Comparison of ENCODE assay signal across 8 cellular contexts in genomic region chr3:49930922-49931321, GRCh38. TPM values are rescaled to one million over a fixed set of nuclear protein-coding genes. Genes with fewer than 3 reads are reported as not detected.
A peak's percentile ranks its signal among the peaks of the same experiment; 100 is the strongest.
DNase-seq lines count a peak whose midpoint lies in the region; ATAC-seq and TF ChIP-seq lines count a peak whose summit lies in the region.

No MANE protein-coding gene starts in this region.

- no peak for DNase-seq in CD8-positive, alpha-beta memory T cell
- DNase-seq in H9 = peak; percentile 89
- DNase-seq in RPMI7951 (ENCODE audit: low read depth) = peak; percentile 53
- peak; percentile 93 for DNase-seq in mesendoderm
- DNase-seq in NCI-H774 (lab: John Stamatoyannopoulos, UW) = no peak
- no peak for DNase-seq in activated effector memory CD4-positive, alpha-beta T cell treated with anti-CD3 and anti-CD28 coated beads, Interleukin-2, amount 50 U/mL, for 16 hours
- DNase-seq in activated naive CD4-positive, alpha-beta T cell treated with Interleukin-2 at 50 U/mL for 16 hours = no peak

- H3K27ac Mint-ChIP-seq in CD8-positive, alpha-beta memory T cell = peak overlapping the region; percentile 6 to 87 (median 24)
- peak overlapping the region; percentile 55 to 80 (median 67); a peak in 5 of 7 replicates for H3K27ac Mint-ChIP-seq in H9

- no peak overlapping the region for H2BK120ac ChIP-seq in H9 (ENCODE audit: low read depth, low read length, poor library complexity, severe bottlenecking)
- no peak overlapping the region for H2BK120ac ChIP-seq in mesendoderm (ENCODE audit: low read depth, low read length)

- peak overlapping the region in 6 of 7 donors; percentile 29 to 69 (median 52) for H3K4me3 Mint-ChIP-seq in CD8-positive, alpha-beta memory T cell
- H3K4me3 Mint-ChIP-seq in H9 = peak overlapping the region in 1 of 2 experiments; percentile 62; a peak in 2 of 5 replicates

- ATAC-seq in GM19397 (IDR thresholded peaks at IDR 0.05; ENCODE audit: unreplicated experiment) = no peak

- H4K8ac ChIP-seq in H9 (replicated peaks; ENCODE audit: insufficient read length, low read depth, low read length) = no peak overlapping the region
- H4K8ac ChIP-seq in mesendoderm (ENCODE audit: low read depth, low read length) = no peak overlapping the region

- H4K91ac ChIP-seq in H9 (ENCODE audit: insufficient read length, low read depth, low read length) = no peak overlapping the region

- H2AK5ac ChIP-seq in H9 (ENCODE audit: insufficient read length, low read length) (no peak overlapping the region), mesendoderm (ENCODE audit: low read length) (no peak overlapping the region)

- CTCF ChIA-PET in CD8-positive, alpha-beta memory T cell (lab: Charles Lee) = interaction anchor here (1.0 to 1.1 kb wide), 2 partner anchors 9 to 129 kb away, joined by 3 read pairs; partner anchors contain the start of gene RBM6

- H2BK15ac ChIP-seq in H9 (ENCODE audit: low read depth, low read length) (no peak overlapping the region), mesendoderm (replicated peaks; ENCODE audit: low read depth) (no peak overlapping the region)

- H3K9ac ChIP-seq in H9 (ENCODE audit: extremely low read depth, insufficient read length, low read length) (no peak overlapping the region), mesendoderm (ENCODE audit: low read length) (no peak overlapping the region)

- peak; percentile 59 for TF ChIP-seq CTCF in H9 (conservative IDR thresholded peaks at IDR 0.05)

- H3K36me3 Mint-ChIP-seq in CD8-positive, alpha-beta memory T cell = peaks cover 0 to 3% (median 1%) of the 10 kb centered on the region in 3 donors
- no peaks in the 10 kb centered on the region for H3K36me3 Mint-ChIP-seq in H9 (ENCODE audit: insufficient read depth in 1 of 3, low read depth in 3 of 3)

- peak overlapping the region; percentile 65 for H2AFZ ChIP-seq in H9 (ENCODE audit: low read length)

- H4K20me1 ChIP-seq in H9 (ENCODE audit: control insufficient read depth, insufficient read depth, insufficient read length) = no peaks in the 10 kb centered on the region

- H3K9me3 ChIP-seq in CD8-positive, alpha-beta memory T cell (ENCODE audit: low read length) = no peaks in the 10 kb centered on the region
- no peaks in the 10 kb centered on the region for H3K9me3 ChIP-seq in H9 (ENCODE audit: control insufficient read depth, low read depth, low read length)

- H3K27me3 ChIP-seq in CD8-positive, alpha-beta memory T cell (ENCODE audit: insufficient read depth, low read length, poor library complexity, severe bottlenecking) = no peaks in the 10 kb centered on the region
- no peaks in the 10 kb centered on the region for H3K27me3 ChIP-seq in H9 (ENCODE audit: insufficient read depth, low read length)
- no peaks in the 10 kb centered on the region for H3K27me3 ChIP-seq in mesendoderm (ENCODE audit: insufficient read depth, low read length, poor library complexity)

- H3K4me2 ChIP-seq in H9 (ENCODE audit: insufficient read depth, insufficient read length, low read length) = no peak overlapping the region
- no peak overlapping the region for H3K4me2 ChIP-seq in mesendoderm (ENCODE audit: low read length)

- no peak overlapping the region for H3K14ac ChIP-seq in H9 (ENCODE audit: insufficient read depth, low read length)

- no peak overlapping the region for H2BK12ac ChIP-seq in H9 (ENCODE audit: insufficient read length, low read depth, low read length)

- no peaks in the 10 kb centered on the region for H3K79me2 ChIP-seq in H9 (ENCODE audit: insufficient read depth, low read length)
- no peaks in the 10 kb centered on the region for H3K79me2 ChIP-seq in mesendoderm (ENCODE audit: control insufficient read depth, insufficient read depth, low read length)

- no peak overlapping the region for H2BK20ac ChIP-seq in H9 (ENCODE audit: low read depth, low read length, poor library complexity, severe bottlenecking)

- no peak overlapping the region for H3T11ph ChIP-seq in H9 (ENCODE audit: low read length)

- H3K18ac ChIP-seq in H9 (ENCODE audit: insufficient read length, low read depth, low read length) (no peak overlapping the region), mesendoderm (ENCODE audit: low read length) (no peak overlapping the region)

- H3K27ac ChIP-seq in CD8-positive, alpha-beta memory T cell (ENCODE audit: low read depth, low read length) = peak overlapping the region; percentile 76
- H3K27ac ChIP-seq in H9 (ENCODE audit: insufficient read length, low read depth, low read length) (no peak overlapping the region), mesendoderm (ENCODE audit: low read depth, low read length) (no peak overlapping the region)

- H3K4me1 ChIP-seq in CD8-positive, alpha-beta memory T cell (ENCODE audit: insufficient read depth, low read length) = peaks cover 22% of the 10 kb centered on the region
- H3K4me1 ChIP-seq in H9 (ENCODE audit: insufficient read depth, low read length) = no peaks in the 10 kb centered on the region
- peaks cover 4% of the 10 kb centered on the region for H3K4me1 ChIP-seq in mesendoderm (ENCODE audit: control insufficient read depth, low read depth, low read length)

- no peaks in the 10 kb centered on the region for H3K27me3 Mint-ChIP-seq in CD8-positive, alpha-beta memory T cell
- no peaks in the 10 kb centered on the region for H3K27me3 Mint-ChIP-seq in H9 (ENCODE audit: low read depth)

- H3K23me2 ChIP-seq in H9 (ENCODE audit: insufficient read length, low read depth, low read length, poor library complexity, severe bottlenecking) = peaks cover 2% of the 10 kb centered on the region

- H3K4me3 ChIP-seq in CD8-positive, alpha-beta memory T cell (ENCODE audit: low read length) = no peak overlapping the region
- H3K4me3 ChIP-seq in mesendoderm (ENCODE audit: low read length) = no peak overlapping the region

- H3K23ac ChIP-seq in H9 (ENCODE audit: insufficient read length, low read depth, low read length) (no peak overlapping the region), mesendoderm (ENCODE audit: low read length) (no peak overlapping the region)

- POLR2A ChIA-PET in CD8-positive, alpha-beta memory T cell (lab: Charles Lee) = interaction anchor here (2.0 kb wide), 1 partner anchor 9 kb away, joined by 19 read pairs; the partner anchor contains the start of gene RBM6

- H3K9me3 Mint-ChIP-seq in CD8-positive, alpha-beta memory T cell = no peaks in the 10 kb centered on the region
- H3K9me3 Mint-ChIP-seq in H9 = no peaks in the 10 kb centered on the region

- no peaks in the 10 kb centered on the region for H3K36me3 ChIP-seq in CD8-positive, alpha-beta memory T cell (ENCODE audit: insufficient read depth, low read length)
- H3K36me3 ChIP-seq in mesendoderm (ENCODE audit: control insufficient read depth, insufficient read depth, low read length) = no peaks in the 10 kb centered on the region

- peaks cover 21 to 36% (median 24%) of the 10 kb centered on the region in 3 donors for H3K4me1 Mint-ChIP-seq in CD8-positive, alpha-beta memory T cell
- H3K4me1 Mint-ChIP-seq in H9 = peaks cover 19 to 20% of the 10 kb centered on the region in 2 experiments

- no peak overlapping the region for H3K56ac ChIP-seq in H9 (ENCODE audit: insufficient read length, low read depth, low read length)
- no peak overlapping the region for H3K56ac ChIP-seq in mesendoderm (ENCODE audit: low read length)

- WGBS in H9 (ENCODE audit: extremely low coverage, insufficient read length, low lambda C conversion rate) = no CpG with 5 or more reads among the region's 1 CpG
- WGBS in mesendoderm (ENCODE audit: extremely low coverage, insufficient coverage, low lambda C conversion rate) = no CpG with 5 or more reads among the region's 1 CpG

- no peak overlapping the region for H4K5ac ChIP-seq in H9 (ENCODE audit: insufficient read length, low read depth, low read length)
- no peak overlapping the region for H4K5ac ChIP-seq in mesendoderm (ENCODE audit: low read length)

- H3K4ac ChIP-seq in H9 (ENCODE audit: low read depth, low read length) = no peak overlapping the region
- H3K4ac ChIP-seq in mesendoderm (ENCODE audit: low read depth, low read length) = no peak overlapping the region

- no peaks in the 10 kb centered on the region for H3K79me1 ChIP-seq in H9 (ENCODE audit: insufficient read depth, low read depth, low read length, poor library complexity, severe bottlenecking)
- H3K79me1 ChIP-seq in mesendoderm (ENCODE audit: low read length) = no peaks in the 10 kb centered on the region

- H2BK5ac ChIP-seq in H9 (ENCODE audit: insufficient read length, low read length) (no peak overlapping the region), mesendoderm (ENCODE audit: low read length) (no peak overlapping the region)

RNA-seq across cellular contexts. Expression of gene MON1A, which starts 1.3 kb away (rescaled TPM):
- total RNA-seq in CD8-positive, alpha-beta memory T cell = 10 to 100 TPM; 17.9 to 18.1 TPM
- polyA plus RNA-seq in CD8-positive, alpha-beta memory T cell = 22.4 TPM
- total RNA-seq in H9 (2021) = 10.0 and 10.9 TPM in 2 replicates
- 12.6 and 16.3 TPM in 2 replicates for total RNA-seq in RPMI7951 (2014; rRNA removed; shearing (Covaris generic))
- polyA plus RNA-seq in mesendoderm (2013, experiment 1 of 2) = 12.0 TPM
- 11.9 TPM for polyA plus RNA-seq in mesendoderm (2013, experiment 2 of 2)

RNA-seq across cellular contexts. Expression of gene RBM6, which starts 9.0 kb away (rescaled TPM):
- 10 to 100 TPM; 71.6 to 75.8 TPM for total RNA-seq in CD8-positive, alpha-beta memory T cell
- polyA plus RNA-seq in CD8-positive, alpha-beta memory T cell = 53.2 TPM
- total RNA-seq in H9 (2021) = 81.4 and 90.7 TPM in 2 replicates
- 38.0 and 38.9 TPM in 2 replicates for total RNA-seq in RPMI7951 (2014; rRNA removed; shearing (Covaris generic))
- polyA plus RNA-seq in mesendoderm (2013, experiment 1 of 2) = 55.8 TPM
- polyA plus RNA-seq in mesendoderm (2013, experiment 2 of 2) = 56.4 TPM

RNA-seq across cellular contexts. Expression of gene MST1R, which starts 27.2 kb away (rescaled TPM):
- 1 to 10 TPM in 1 of 2 experiments, under 1 TPM in 1; 0.83 to 1.2 TPM for total RNA-seq in CD8-positive, alpha-beta memory T cell
- polyA plus RNA-seq in CD8-positive, alpha-beta memory T cell = not detected
- 4.9 and 5.3 TPM in 2 replicates for total RNA-seq in H9 (2021)
- 0.29 and 0.36 TPM in 2 replicates for total RNA-seq in RPMI7951 (2014; rRNA removed; shearing (Covaris generic))
- 1.7 TPM for polyA plus RNA-seq in mesendoderm (2013, experiment 1 of 2)
- polyA plus RNA-seq in mesendoderm (2013, experiment 2 of 2) = 1.3 TPM

Comparison
In these comparisons a context has a peak if more than half of its experiments do, and no peak if none do; other contexts are left out.
1. DNase-seq: peak in H9 (single experiment), RPMI7951 (single experiment) and mesendoderm (single experiment); none in CD8-positive, alpha-beta memory T cell (0 of 5), NCI-H774 (single experiment), activated effector memory CD4-positive, alpha-beta T cell treated with anti-CD3 and anti-CD28 coated beads, Interleukin-2, amount 50 U/mL, for 16 hours (single experiment) and activated naive CD4-positive, alpha-beta T cell treated with Interleukin-2 at 50 U/mL for 16 hours (single experiment).